Comparison of ENCODE assay signal across 11 cellular contexts in the genomic region with DNA sequence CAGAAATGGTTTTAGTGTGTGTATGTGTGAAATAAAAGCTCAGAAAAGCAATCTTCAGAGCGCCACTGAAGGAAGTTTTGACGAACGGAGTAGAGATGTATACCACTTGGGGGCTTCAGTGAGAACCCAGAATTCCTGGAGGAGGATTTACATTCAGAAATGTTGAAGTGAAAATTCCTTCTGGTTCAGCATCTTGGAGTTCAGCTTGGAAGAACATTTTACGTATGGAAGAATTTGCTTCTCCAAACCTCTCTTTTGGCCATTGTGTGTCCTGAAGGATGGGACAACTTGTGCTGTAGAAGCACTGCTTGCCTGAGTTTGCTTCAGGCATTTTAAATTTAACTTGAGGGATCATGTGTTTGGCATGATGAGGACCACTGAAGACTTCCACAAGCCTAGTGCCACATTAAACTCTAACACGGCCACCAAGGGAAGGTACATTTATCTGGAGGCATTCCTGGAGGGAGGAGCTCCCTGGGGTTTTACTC. TPM values are rescaled to one million over a fixed set of nuclear protein-coding genes. Genes with fewer than 3 reads are reported as not detected.
DNase-seq lines count a peak whose midpoint lies in the region; TF ChIP-seq lines count a peak whose summit lies in the region.
"Had no signal": no experiment of that assay in that cellular context is flagged by ENCODE, and none has a peak within 500 bp of the region (broad histone marks: within the 10 kb centered on the region; RNA-seq: fewer than 3 reads in every experiment).

No MANE protein-coding gene starts in this region.

- H2BK5ac ChIP-seq in H9 (ENCODE audit: insufficient read length, low read length): no peak overlapping the region

- H3K36me3 Mint-ChIP-seq in H9 (ENCODE audit: insufficient read depth in 1 of 3, low read depth in 3 of 3) (peaks cover 3 to 13% (median 9%) of the 10 kb centered on the region in 3 experiments; a peak in 5 of 7 replicates), chondrocyte (ENCODE audit: low read depth) (no peaks in the 10 kb centered on the region)
- H3K36me3 Mint-ChIP-seq in activated T-cell treated with anti-CD3 and anti-CD28 coated beads, Interleukin-2, amount 50 U/mL, for 24 hours (ENCODE audit: low read depth): no peaks in the 10 kb centered on the region

- H3K36me3 ChIP-seq in smooth muscle cell (ENCODE audit: low read depth) (no peaks in the 10 kb centered on the region), BE2C (no peaks in the 10 kb centered on the region)

- DNase-seq in H9: no peak
- no peak for DNase-seq in chondrocyte (ENCODE audit: low spot score)
- peak; percentile 60 for DNase-seq in islet precursor cell
- no peak for DNase-seq in smooth muscle cell (lab: John Stamatoyannopoulos, UW; ENCODE audit: unreplicated experiment)
- no peak for DNase-seq in activated T-cell treated with anti-CD3 and anti-CD28 coated beads, Interleukin-2, amount 50 U/mL, for 24 hours
- no peak for DNase-seq in BE2C
- DNase-seq in effector CD8-positive, alpha-beta T cell (lab: John Stamatoyannopoulos, UW): no peak
- DNase-seq in HEK293T (ENCODE audit: extremely low spot score): no peak
- DNase-seq: Caco-2; central memory CD4-positive, alpha-beta T cell; NCI-H524 treated with DMSO at 0.1 percent for 48 hours had no signal

- H4K20me1 ChIP-seq in H9 (ENCODE audit: control insufficient read depth, insufficient read depth, insufficient read length) (no peaks in the 10 kb centered on the region), smooth muscle cell (ENCODE audit: low read depth) (no peaks in the 10 kb centered on the region)

- H3T11ph ChIP-seq in H9 (ENCODE audit: low read length): peak overlapping the region; percentile 24

- H4K91ac ChIP-seq in H9 (ENCODE audit: insufficient read length, low read depth, low read length): no peak overlapping the region

- no CpG with 5 or more reads among the region's 5 CpGs for WGBS in H9 (ENCODE audit: extremely low coverage, insufficient read length, low lambda C conversion rate)
- WGBS in smooth muscle cell (ENCODE audit: low lambda C conversion rate): 25% methylated on average over 5 of the region's 5 CpGs

- H2BK120ac ChIP-seq in H9 (ENCODE audit: low read depth, low read length, poor library complexity, severe bottlenecking): no peak overlapping the region

- H3K79me1 ChIP-seq in H9 (ENCODE audit: insufficient read depth, low read depth, low read length, poor library complexity, severe bottlenecking): no peaks in the 10 kb centered on the region

- H2BK15ac ChIP-seq in H9 (ENCODE audit: low read depth, low read length): no peak overlapping the region

- H4K8ac ChIP-seq in H9 (replicated peaks; ENCODE audit: insufficient read length, low read depth, low read length): no peak overlapping the region

- H3K4me1 ChIP-seq in H9 (ENCODE audit: insufficient read depth, low read length) (peaks cover 7% of the 10 kb centered on the region), smooth muscle cell (ENCODE audit: low read depth) (peaks cover 26% of the 10 kb centered on the region), BE2C (no peaks in the 10 kb centered on the region)
- H3K4me1 ChIP-seq: Caco-2 had no signal

- H2AFZ ChIP-seq in H9 (ENCODE audit: low read length) (peak overlapping the region; percentile 4), smooth muscle cell (ENCODE audit: low read depth) (peak overlapping the region; percentile 99)

- H3K27me3 Mint-ChIP-seq in H9 (ENCODE audit: low read depth): no peaks in the 10 kb centered on the region
- H3K27me3 Mint-ChIP-seq in chondrocyte (ENCODE audit: low read depth): no peaks in the 10 kb centered on the region
- peaks cover 53% of the 10 kb centered on the region for H3K27me3 Mint-ChIP-seq in activated T-cell treated with anti-CD3 and anti-CD28 coated beads, Interleukin-2, amount 50 U/mL, for 24 hours

- H3K4me3 ChIP-seq in smooth muscle cell: peak overlapping the region; percentile 54
- no peak overlapping the region for H3K4me3 ChIP-seq in BE2C (ENCODE audit: low read depth, low read length)

- H3K27me3 ChIP-seq in H9 (ENCODE audit: insufficient read depth, low read length) (no peaks in the 10 kb centered on the region), smooth muscle cell (ENCODE audit: low read depth) (no peaks in the 10 kb centered on the region), BE2C (peaks cover 49% of the 10 kb centered on the region)

- CTCF ChIA-PET in HEK293T (lab: Yijun Ruan, JAX): interaction anchor here (0.6 kb wide), 1 partner anchor 1811 kb away, joined by 3 read pairs; no protein-coding TSS in a partner anchor

- no peaks in the 10 kb centered on the region for H3K9me3 ChIP-seq in H9 (ENCODE audit: control insufficient read depth, low read depth, low read length)
- H3K9me3 ChIP-seq in smooth muscle cell (replicated peaks; ENCODE audit: low read depth): no peaks in the 10 kb centered on the region
- H3K9me3 ChIP-seq in BE2C: no peaks in the 10 kb centered on the region; the same call in 1 of the 2 replicates
- H3K9me3 ChIP-seq: Caco-2 had no signal

- H2AK5ac ChIP-seq in H9 (ENCODE audit: insufficient read length, low read length): no peak overlapping the region

- H3K27ac Mint-ChIP-seq in H9: peak overlapping the region; percentile 95 to 99 (median 98)
- peak overlapping the region; percentile 79 for H3K27ac Mint-ChIP-seq in chondrocyte (ENCODE audit: unreplicated experiment)
- no peak overlapping the region for H3K27ac Mint-ChIP-seq in activated T-cell treated with anti-CD3 and anti-CD28 coated beads, Interleukin-2, amount 50 U/mL, for 24 hours

- no peak overlapping the region for H3K56ac ChIP-seq in H9 (ENCODE audit: insufficient read length, low read depth, low read length)

- H3K18ac ChIP-seq in H9 (ENCODE audit: insufficient read length, low read depth, low read length): peak overlapping the region; percentile 93

- H3K9ac ChIP-seq in H9 (ENCODE audit: extremely low read depth, insufficient read length, low read length) (peak overlapping the region; percentile 15), smooth muscle cell (ENCODE audit: low read depth) (peak overlapping the region; percentile 31)

- H3K23me2 ChIP-seq in H9 (ENCODE audit: insufficient read length, low read depth, low read length, poor library complexity, severe bottlenecking): peaks cover 4% of the 10 kb centered on the region

- H3K4me1 Mint-ChIP-seq in H9 (peaks cover 46 to 47% of the 10 kb centered on the region in 2 experiments), chondrocyte (ENCODE audit: low read depth) (peaks cover 31% of the 10 kb centered on the region)
- H3K4me1 Mint-ChIP-seq in activated T-cell treated with anti-CD3 and anti-CD28 coated beads, Interleukin-2, amount 50 U/mL, for 24 hours (ENCODE audit: low read depth): no peaks in the 10 kb centered on the region

- H3K27ac ChIP-seq in H9 (ENCODE audit: insufficient read length, low read depth, low read length) (peak overlapping the region; percentile 10), smooth muscle cell (ENCODE audit: low read depth) (peak overlapping the region; percentile 58)

- no peak overlapping the region for H3K23ac ChIP-seq in H9 (ENCODE audit: insufficient read length, low read depth, low read length)

- no peaks in the 10 kb centered on the region for H3F3A ChIP-seq in smooth muscle cell (ENCODE audit: low read depth)

- H2BK12ac ChIP-seq in H9 (ENCODE audit: insufficient read length, low read depth, low read length): no peak overlapping the region

- no peak overlapping the region for H4K5ac ChIP-seq in H9 (ENCODE audit: insufficient read length, low read depth, low read length)

- peak overlapping the region; percentile 73 to 83 for H3K4me3 Mint-ChIP-seq in H9
- H3K4me3 Mint-ChIP-seq in chondrocyte (ENCODE audit: unreplicated experiment): peak overlapping the region; percentile 67
- no peak overlapping the region for H3K4me3 Mint-ChIP-seq in activated T-cell treated with anti-CD3 and anti-CD28 coated beads, Interleukin-2, amount 50 U/mL, for 24 hours

- H3K9me3 Mint-ChIP-seq in H9: peaks cover 0 to 4% of the 10 kb centered on the region in 2 experiments; a peak in 1 of 5 replicates
- peaks cover 7% of the 10 kb centered on the region for H3K9me3 Mint-ChIP-seq in chondrocyte (ENCODE audit: low read depth)
- H3K9me3 Mint-ChIP-seq in activated T-cell treated with anti-CD3 and anti-CD28 coated beads, Interleukin-2, amount 50 U/mL, for 24 hours: no peaks in the 10 kb centered on the region

- no peak overlapping the region for H2BK20ac ChIP-seq in H9 (ENCODE audit: low read depth, low read length, poor library complexity, severe bottlenecking)

- peak overlapping the region; percentile 50 for H3K4me2 ChIP-seq in H9 (ENCODE audit: insufficient read depth, insufficient read length, low read length)
- peak overlapping the region; percentile 92 for H3K4me2 ChIP-seq in smooth muscle cell

- H3K14ac ChIP-seq in H9 (ENCODE audit: insufficient read depth, low read length): no peak overlapping the region

- H3K4ac ChIP-seq in H9 (ENCODE audit: low read depth, low read length): no peak overlapping the region

- TF ChIP-seq CTCF in H9 (conservative IDR thresholded peaks at IDR 0.05) (peak; percentile 42; the same call in 2 of the 3 replicates), chondrocyte (IDR thresholded peaks at IDR 0.05) (no peak), smooth muscle cell (IDR thresholded peaks at IDR 0.05; ENCODE audit: borderline replicate concordance, insufficient read depth, poor library complexity, severe bottlenecking) (no peak), BE2C (IDR thresholded peaks at IDR 0.05; ENCODE audit: low read depth, low read length) (no peak)

- POLR2A ChIA-PET in HEK293T (lab: Yijun Ruan, JAX): no interaction called here

- H3K79me2 ChIP-seq in H9 (ENCODE audit: insufficient read depth, low read length): no peaks in the 10 kb centered on the region
- H3K79me2 ChIP-seq in smooth muscle cell (ENCODE audit: low read depth): no peaks in the 10 kb centered on the region

TF ChIP-seq in HEK293T, 16 proteins besides CTCF, POLR2A, EP300 and RAD21:
- TF ChIP-seq CTBP1 (IDR thresholded peaks at IDR 0.05; ENCODE audit: borderline replicate concordance): no peak

RNA-seq across cellular contexts. Expression of gene SHROOM3, which starts 0.7 kb away (rescaled TPM):
- total RNA-seq in H9 (2021) (27.0 and 27.6 TPM in 2 replicates), chondrocyte (29.2 to 43.4 TPM (median 42.7 TPM) in 3 replicates), smooth muscle cell (25.2 and 31.9 TPM in 2 replicates)
- polyA plus RNA-seq in smooth muscle cell: 10.0 and 22.3 TPM in 2 replicates
- 19.4 TPM for polyA plus RNA-seq in BE2C (2012; ENCODE audit: insufficient read depth, insufficient read length, low read depth)

RNA-seq across cellular contexts. Expression of gene CCDC158, which starts 14.8 kb away (rescaled TPM):
- total RNA-seq in H9 (2021) (0.09 TPM in 1 of 2 replicates, not detected in the other), chondrocyte (not detected in 3 replicates), smooth muscle cell (not detected in 2 replicates)
- not detected in 2 replicates for polyA plus RNA-seq in smooth muscle cell
- not detected for polyA plus RNA-seq in BE2C (2012; ENCODE audit: insufficient read depth, insufficient read length, low read depth)
